Comparison of ENCODE assay signal across 8 cellular contexts in the genomic region with DNA sequence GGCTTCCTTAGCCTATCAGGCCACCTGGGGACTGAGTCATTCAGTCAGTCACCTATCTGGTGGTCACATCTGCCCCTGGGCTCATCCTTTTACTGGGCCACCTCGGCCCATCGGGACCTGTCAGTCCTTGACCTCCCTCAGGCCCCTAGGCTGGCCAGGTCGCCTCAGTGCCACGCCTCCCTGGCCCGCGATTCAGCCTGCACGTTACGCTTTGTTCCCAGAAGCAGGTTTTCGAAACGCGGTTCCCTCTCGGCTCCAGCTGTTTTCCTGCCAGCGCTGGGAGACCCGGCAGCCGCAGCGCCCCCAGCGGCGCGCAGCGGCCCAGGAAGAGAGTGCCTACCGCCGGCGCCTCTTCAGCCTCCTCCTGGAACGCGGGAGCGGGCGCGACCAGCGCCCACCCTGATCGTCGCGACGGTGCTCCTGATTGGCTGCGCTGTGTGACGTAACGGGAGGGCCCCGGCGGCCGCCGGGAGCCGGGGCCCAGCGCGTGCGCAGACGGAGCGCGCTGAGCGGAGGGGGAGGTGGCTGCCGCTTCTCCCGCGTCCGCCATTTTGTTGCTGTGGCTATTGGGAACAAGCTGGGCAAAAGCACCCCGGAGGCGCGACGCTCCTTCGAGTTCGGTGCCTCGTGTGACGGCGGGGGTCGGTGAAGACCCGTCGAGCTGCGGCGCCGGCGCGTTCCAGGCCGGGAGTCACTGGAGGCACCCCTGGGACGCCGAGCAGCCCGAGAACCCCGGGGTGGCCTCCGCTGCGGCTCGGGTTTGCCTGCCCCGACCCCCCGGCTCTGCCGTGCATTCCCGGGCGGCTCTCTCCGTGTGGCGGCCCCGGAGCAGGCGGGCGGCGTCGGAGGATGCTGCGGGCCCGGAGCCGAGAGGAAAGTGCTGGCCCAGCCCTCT. TPM values are rescaled to one million over a fixed set of nuclear protein-coding genes. Genes with fewer than 3 reads are reported as not detected.
DNase-seq lines count a peak whose midpoint lies in the region; ATAC-seq and TF ChIP-seq lines count a peak whose summit lies in the region.

A gene with protein sequence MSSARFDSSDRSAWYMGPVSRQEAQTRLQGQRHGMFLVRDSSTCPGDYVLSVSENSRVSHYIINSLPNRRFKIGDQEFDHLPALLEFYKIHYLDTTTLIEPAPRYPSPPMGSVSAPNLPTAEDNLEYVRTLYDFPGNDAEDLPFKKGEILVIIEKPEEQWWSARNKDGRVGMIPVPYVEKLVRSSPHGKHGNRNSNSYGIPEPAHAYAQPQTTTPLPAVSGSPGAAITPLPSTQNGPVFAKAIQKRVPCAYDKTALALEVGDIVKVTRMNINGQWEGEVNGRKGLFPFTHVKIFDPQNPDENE (plus strand): TSS at position 492 of the 895 bp plus-strand sequence. CDS start 528 bp downstream, outside the sequence.

- no peaks in the 10 kb centered on the region for H3K9me3 Mint-ChIP-seq in mesothelial cell of epicardium

- no peaks in the 10 kb centered on the region for H3K27me3 Mint-ChIP-seq in mesothelial cell of epicardium (ENCODE audit: low read depth)

- peak; percentile 85 for TF ChIP-seq CTCF in mesothelial cell of epicardium (IDR thresholded peaks at IDR 0.05; ENCODE audit: unreplicated experiment)

- ATAC-seq in GM21390 (IDR thresholded peaks at IDR 0.05; ENCODE audit: unreplicated experiment): peak; percentile 95

- H3K27me3 ChIP-seq in HUES48 (ENCODE audit: control insufficient read depth, insufficient read depth, low read length) (no peaks in the 10 kb centered on the region), NT2/D1 (ENCODE audit: insufficient read depth, insufficient read length) (no peaks in the 10 kb centered on the region)

- H3K9me3 ChIP-seq in HUES48 (ENCODE audit: control insufficient read depth, insufficient read depth, low read length) (no peaks in the 10 kb centered on the region), NT2/D1 (ENCODE audit: insufficient read depth, low read length) (no peaks in the 10 kb centered on the region)

- H3K4me3 Mint-ChIP-seq in mesothelial cell of epicardium: peak within 1 kb of the TSS; percentile 98

- H3K9ac ChIP-seq in HUES48 (ENCODE audit: low read depth, low read length) (peak within 1 kb of the TSS; percentile 98), NT2/D1 (ENCODE audit: insufficient read length, low read depth) (peak within 1 kb of the TSS; percentile 98)

- 0 out of 2 replicates have a peak, but pooled peaks cover 3% of the 10 kb centered on the region for H3K36me3 ChIP-seq in HUES48 (ENCODE audit: control insufficient read depth, insufficient read depth, low read length)
- peaks cover 11% of the 10 kb centered on the region for H3K36me3 ChIP-seq in NT2/D1 (ENCODE audit: insufficient read depth, insufficient read length, low read length)

- H3K4me1 ChIP-seq in HUES48 (ENCODE audit: control insufficient read depth, insufficient read depth, low read length) (peaks cover 16% of the 10 kb centered on the region), NT2/D1 (ENCODE audit: insufficient read depth, insufficient read length) (no peaks in the 10 kb centered on the region)

- H3K4me3 ChIP-seq in HUES48 (ENCODE audit: low read depth, low read length) (peak within 1 kb of the TSS; percentile 94), NT2/D1 (ENCODE audit: insufficient read length, low read depth) (peak within 1 kb of the TSS; percentile 91)

- no peaks in the 10 kb centered on the region for H3K36me3 Mint-ChIP-seq in mesothelial cell of epicardium

- peak within 1 kb of the TSS; percentile 96 for H3K27ac ChIP-seq in HUES48 (ENCODE audit: low read depth, low read length)

- H3K4me1 Mint-ChIP-seq in mesothelial cell of epicardium: peaks cover 29% of the 10 kb centered on the region

- in situ Hi-C loops in endometrial microvascular endothelial cells (cut with HindIII; ENCODE audit: inconsistent ontology term, low pct_unique_long_range_greater_than_20kb, low sequenced_read_pairs): no loop called here

- H3K27ac Mint-ChIP-seq in mesothelial cell of epicardium: peak within 1 kb of the TSS; percentile 96

- DNase-seq in D341Med (ENCODE audit: low spot score) (peak; percentile 100), NT2/D1 (ENCODE audit: low read depth, low spot score) (peak; percentile 95), mesothelial cell of epicardium (ENCODE audit: low spot score in 2 of 2, unreplicated experiment in 2 of 2) (peak; percentile 97 to 98)
- DNase-seq in activated CD8-positive, alpha-beta memory T cell treated with anti-CD3 and anti-CD28 coated beads, Interleukin-2, amount 50 U/mL, for 1 hour (ENCODE audit: extremely low read depth): peak; percentile 87
- peak; percentile 96 to 97 for DNase-seq in stimulated activated CD8-positive, alpha-beta memory T cell treated with anti-CD3 and anti-CD28 coated beads, Interleukin-15, amount 100 ng/mL, for 48 hours (ENCODE audit: low read depth in 2 of 2)

RNA-seq across cellular contexts. Expression of the gene that starts here (rescaled TPM):
- 55.8 TPM for total RNA-seq in endometrial microvascular endothelial cells (ENCODE audit: inconsistent ontology term)
- 72.3 to 78.5 TPM (median 75.1 TPM) in 3 replicates for total RNA-seq in mesothelial cell of epicardium

Comparison
In these comparisons a context has a peak if more than half of its experiments do, and no peak if none do; other contexts are left out.
1. Peak in every context shown above with its lines: DNase-seq, ATAC-seq, H3K4me3 ChIP-seq and H3K27ac ChIP-seq.